In genomic region chr10:6321880-6322279, GRCh38 we compare ENCODE assay signal across 18 cellular contexts.
DNase-seq lines count a peak whose midpoint lies in the region; ATAC-seq and TF ChIP-seq lines count a peak whose summit lies in the region.
"Had no signal": no experiment of that assay in that cellular context is flagged by ENCODE, and none has a peak within 500 bp of the region (broad histone marks: within the 10 kb centered on the region; RNA-seq: fewer than 3 reads in every experiment).

No MANE protein-coding gene starts in this region.

- DNase-seq in AG04450 (ENCODE audit: low read depth, low spot score): peak; percentile 7
- peak; percentile 66 for DNase-seq in ELR (ENCODE audit: low read depth)
- no peak for DNase-seq in RWPE2 (ENCODE audit: low spot score)
- peak; percentile 24 for DNase-seq in fibroblast of pulmonary artery (ENCODE audit: low read depth)
- DNase-seq in NCI-H526 treated with DMSO at 0.1 percent for 48 hours (lab: John Stamatoyannopoulos, UW): no peak
- DNase-seq: activated effector memory CD4-positive, alpha-beta T cell treated with Interleukin-2 at 50 U/mL for 16 hours; DMS 273 treated with DMSO at 0.1 percent for 48 hours; effector memory CD8-positive, alpha-beta T cell; GOT3; NCI-H1436; NCI-H226; trophoblast cell had no signal

- no peak for TF ChIP-seq CTCF in AG04450 (IDR thresholded peaks at IDR 0.05; ENCODE audit: low read depth, low read length)
- TF ChIP-seq CTCF in RWPE2 (IDR thresholded peaks at IDR 0.05; ENCODE audit: poor library complexity, severe bottlenecking): no peak
- no peak for TF ChIP-seq CTCF in fibroblast of pulmonary artery (IDR thresholded peaks at IDR 0.05; ENCODE audit: low read length, missing control alignments)

- no peaks in the 10 kb centered on the region for H3K4me1 ChIP-seq in RWPE2 (ENCODE audit: insufficient read depth, poor library complexity, severe bottlenecking)
- H3K4me1 ChIP-seq: neural progenitor cell had no signal

- no peak overlapping the region for H3K4me3 ChIP-seq in AG04450 (ENCODE audit: low read depth, low read length)
- no peak overlapping the region for H3K4me3 ChIP-seq in RWPE2 (ENCODE audit: severe bottlenecking)
- H3K4me3 ChIP-seq in fibroblast of pulmonary artery (replicated peaks; ENCODE audit: low read depth, low read length): no peak overlapping the region
- H3K4me3 ChIP-seq: cardiac muscle cell, neural progenitor cell had no signal

- CTCF ChIA-PET in AG04450 (lab: Charles Lee): no interaction called here

- H3K9me3 ChIP-seq in AG04450 (ENCODE audit: control insufficient read depth, insufficient read depth, low read length) (no peaks in the 10 kb centered on the region; the same call in 1 of the 2 replicates), RWPE2 (ENCODE audit: severe bottlenecking) (no peaks in the 10 kb centered on the region)

- H3K27me3 ChIP-seq in AG04450 (ENCODE audit: control insufficient read depth, insufficient read depth, low read length) (no peaks in the 10 kb centered on the region), RWPE2 (ENCODE audit: insufficient read depth, poor library complexity, severe bottlenecking) (no peaks in the 10 kb centered on the region)
- H3K27me3 ChIP-seq: cardiac muscle cell, neural progenitor cell had no signal

- POLR2A ChIA-PET in AG04450 (lab: Yijun Ruan, JAX): no interaction called here

- no peak overlapping the region for H3K27ac ChIP-seq in AG04450 (ENCODE audit: low read depth, low read length)
- H3K27ac ChIP-seq in RWPE2 (ENCODE audit: poor library complexity, severe bottlenecking): no peak overlapping the region
- H3K27ac ChIP-seq: cardiac muscle cell, neural progenitor cell had no signal

- no peaks in the 10 kb centered on the region for H3K36me3 ChIP-seq in RWPE2 (ENCODE audit: low read depth)
- H3K36me3 ChIP-seq: cardiac muscle cell, neural progenitor cell had no signal

- ATAC-seq in RWPE2 (ENCODE audit: low read depth): 0 out of 3 replicates have a peak, but pooled peaks have one; percentile 44
- no peak for ATAC-seq in HG03469 (IDR thresholded peaks at IDR 0.05; ENCODE audit: unreplicated experiment)
- no peak for ATAC-seq in HG02840 (IDR thresholded peaks at IDR 0.05; ENCODE audit: low FRiP score, unreplicated experiment)
- no peak for ATAC-seq in GM21717 (IDR thresholded peaks at IDR 0.05; ENCODE audit: unreplicated experiment)
- ATAC-seq: effector memory CD8-positive, alpha-beta T cell; sciatic nerve had no signal

Comparison
In these comparisons a context has a peak if more than half of its experiments do, and no peak if none do; other contexts are left out.
1. DNase-seq: peak in AG04450 (single experiment), ELR (single experiment) and fibroblast of pulmonary artery (single experiment); none in RWPE2 (single experiment) and NCI-H526 treated with DMSO at 0.1 percent for 48 hours (single experiment).